In genomic region chr17:42307362-42307927, GRCh38 we compare ENCODE assay signal across 30 cellular contexts. TPM values are rescaled to one million over a fixed set of nuclear protein-coding genes. Genes with fewer than 3 reads are reported as not detected.
A peak's percentile ranks its signal among the peaks of the same experiment; 100 is the strongest.
DNase-seq lines count a peak whose midpoint lies in the region; ATAC-seq, FAIRE-seq and TF ChIP-seq lines count a peak whose summit lies in the region.
"Had no signal": no experiment of that assay in that cellular context is flagged by ENCODE, and none has a peak within 500 bp of the region (broad histone marks: within the 10 kb centered on the region; RNA-seq: fewer than 3 reads in every experiment).

No MANE protein-coding gene starts in this region.

- no peak for TF ChIP-seq CTCF in adrenal gland (IDR thresholded peaks at IDR 0.05)

- H3K36me3 ChIP-seq in KOPT-K1 (ENCODE audit: insufficient read depth, low read length) (peaks cover 89% of the 10 kb centered on the region), adrenal gland (replicated peaks in 1 of 2) (peaks cover 0 to 85% of the 10 kb centered on the region in 2 donors)

- H3K4me1 ChIP-seq in adrenal gland (replicated peaks in 1 of 2), result peaks cover 31 to 36% of the 10 kb centered on the region in 2 donors

- TF ChIP-seq POLR2A in adrenal gland (IDR thresholded peaks at IDR 0.05), result no peak

- no peaks in the 10 kb centered on the region for H3K9me3 ChIP-seq in KOPT-K1 (ENCODE audit: insufficient read depth, low read length, poor library complexity, severe bottlenecking)
- no peaks in the 10 kb centered on the region for H3K9me3 ChIP-seq in adrenal gland (replicated peaks in 1 of 3)
- H3K9me3 ChIP-seq: Peyer's patch, upper lobe of left lung had no signal

- FAIRE-seq in HTR-8/SVneo (lab: Jason Lieb, UNC), result no peak
- FAIRE-seq: bronchial epithelial cell, colon had no signal

- H3K4me3 Mint-ChIP-seq in activated T-cell treated with anti-CD3 and anti-CD28 coated beads, Interleukin-2, amount 50 U/mL, for 72 hours, result peak overlapping the region in 1 of 2 donors; percentile 43
- no peak overlapping the region for H3K4me3 Mint-ChIP-seq in activated T-cell treated with anti-CD3 and anti-CD28 coated beads, Interleukin-2, amount 50 U/mL, for 4 hours
- no peak overlapping the region for H3K4me3 Mint-ChIP-seq in stimulated activated effector memory CD8-positive, alpha-beta T cell treated with anti-CD3 and anti-CD28 coated beads, Interleukin-12 subunit alpha, Interleukin-12 subunit beta, amount 100 ng/mL, for 72 hours

- peak overlapping the region; percentile 89 for H3K27ac Mint-ChIP-seq in activated T-cell treated with anti-CD3 and anti-CD28 coated beads, Interleukin-2, amount 50 U/mL, for 72 hours
- peak overlapping the region; percentile 93 for H3K27ac Mint-ChIP-seq in stimulated activated effector memory CD8-positive, alpha-beta T cell treated with anti-CD3 and anti-CD28 coated beads, Interleukin-12 subunit alpha, Interleukin-12 subunit beta, amount 100 ng/mL, for 72 hours
- H3K27ac Mint-ChIP-seq: progenitor cell of endocrine pancreas had no signal

- ATAC-seq in activated T-cell treated with anti-CD3 and anti-CD28 coated beads, Interleukin-2, amount 50 U/mL, for 72 hours (replicated peaks in 1 of 2), result no peak
- no peak for ATAC-seq in activated T-cell treated with anti-CD3 and anti-CD28 coated beads, Interleukin-2, amount 50 U/mL, for 4 hours
- no peak for ATAC-seq in stimulated activated effector memory CD8-positive, alpha-beta T cell treated with anti-CD3 and anti-CD28 coated beads, Interleukin-12 subunit alpha, Interleukin-12 subunit beta, amount 100 ng/mL, for 72 hours
- ATAC-seq in HG03521 (IDR thresholded peaks at IDR 0.05; ENCODE audit: unreplicated experiment), result no peak
- ATAC-seq: HCT116, sciatic nerve had no signal

- H3K9me3 Mint-ChIP-seq in activated T-cell treated with anti-CD3 and anti-CD28 coated beads, Interleukin-2, amount 50 U/mL, for 72 hours, result no peaks in the 10 kb centered on the region
- no peaks in the 10 kb centered on the region for H3K9me3 Mint-ChIP-seq in activated T-cell treated with anti-CD3 and anti-CD28 coated beads, Interleukin-2, amount 50 U/mL, for 4 hours
- H3K9me3 Mint-ChIP-seq in stimulated activated effector memory CD8-positive, alpha-beta T cell treated with anti-CD3 and anti-CD28 coated beads, Interleukin-12 subunit alpha, Interleukin-12 subunit beta, amount 100 ng/mL, for 72 hours, result no peaks in the 10 kb centered on the region

- WGBS in adrenal gland, 4 donors, result 94 to 97% (median 95%) methylated on average over 18 to 19 of the region's 19 CpGs

- H3K4me1 Mint-ChIP-seq in activated T-cell treated with anti-CD3 and anti-CD28 coated beads, Interleukin-2, amount 50 U/mL, for 72 hours (ENCODE audit: low read depth), result peaks cover 79% of the 10 kb centered on the region
- H3K4me1 Mint-ChIP-seq in activated T-cell treated with anti-CD3 and anti-CD28 coated beads, Interleukin-2, amount 50 U/mL, for 4 hours (ENCODE audit: low read depth), result peaks cover 50% of the 10 kb centered on the region
- H3K4me1 Mint-ChIP-seq in stimulated activated effector memory CD8-positive, alpha-beta T cell treated with anti-CD3 and anti-CD28 coated beads, Interleukin-12 subunit alpha, Interleukin-12 subunit beta, amount 100 ng/mL, for 72 hours, result peaks cover 64% of the 10 kb centered on the region

- no peak overlapping the region for H3K4me3 ChIP-seq in adrenal gland
- H3K4me3 ChIP-seq: hepatocyte, Peyer's patch, upper lobe of left lung had no signal

- peak overlapping the region; percentile 99 for H3K27ac ChIP-seq in KOPT-K1 (ENCODE audit: low read depth, low read length, poor library complexity, severe bottlenecking)
- H3K27ac ChIP-seq in adrenal gland, result peak overlapping the region in 3 of 5 donors; percentile 17 to 90 (median 24)
- H3K27ac ChIP-seq: epithelial cell of prostate, hepatocyte, Peyer's patch, upper lobe of left lung had no signal

- no peaks in the 10 kb centered on the region for H3K27me3 ChIP-seq in adrenal gland
- H3K27me3 ChIP-seq: hepatocyte, Peyer's patch, upper lobe of left lung had no signal

- H3K27me3 Mint-ChIP-seq in activated T-cell treated with anti-CD3 and anti-CD28 coated beads, Interleukin-2, amount 50 U/mL, for 72 hours (ENCODE audit: low read depth), result no peaks in the 10 kb centered on the region
- no peaks in the 10 kb centered on the region for H3K27me3 Mint-ChIP-seq in activated T-cell treated with anti-CD3 and anti-CD28 coated beads, Interleukin-2, amount 50 U/mL, for 4 hours (ENCODE audit: low read depth)

- H3K36me3 Mint-ChIP-seq in activated T-cell treated with anti-CD3 and anti-CD28 coated beads, Interleukin-2, amount 50 U/mL, for 72 hours (ENCODE audit: insufficient read depth in 2 of 2), result peaks cover 22 to 42% of the 10 kb centered on the region in 2 donors
- H3K36me3 Mint-ChIP-seq in activated T-cell treated with anti-CD3 and anti-CD28 coated beads, Interleukin-2, amount 50 U/mL, for 4 hours (ENCODE audit: insufficient read depth), result peaks cover 64% of the 10 kb centered on the region
- H3K36me3 Mint-ChIP-seq in stimulated activated effector memory CD8-positive, alpha-beta T cell treated with anti-CD3 and anti-CD28 coated beads, Interleukin-12 subunit alpha, Interleukin-12 subunit beta, amount 100 ng/mL, for 72 hours, result peaks cover 100% of the 10 kb centered on the region

- DNase-seq in activated T-cell treated with anti-CD3 and anti-CD28 coated beads, Interleukin-2, amount 50 U/mL, for 72 hours, result no peak
- no peak for DNase-seq in activated T-cell treated with anti-CD3 and anti-CD28 coated beads, Interleukin-2, amount 50 U/mL, for 4 hours
- DNase-seq in adrenal gland (no peak), retina (no peak), HTR-8/SVneo (ENCODE audit: insufficient read length, low spot score) (no peak)
- no peak for DNase-seq in stimulated activated effector memory CD8-positive, alpha-beta T cell treated with anti-CD3 and anti-CD28 coated beads, Interleukin-12 subunit alpha, Interleukin-12 subunit beta, amount 100 ng/mL, for 72 hours (ENCODE audit: low spot score in 2 of 2)
- DNase-seq: activated CD4-positive, alpha-beta T cell treated with anti-CD3 and anti-CD28 coated beads, Interleukin-2, amount 50 U/mL, for 48 hours; activated gamma-delta T cell; anterior cingulate cortex; DMS153; effector CD4-positive, alpha-beta T cell; IMR-90; kidney glomerular epithelial cell; NCI-H146; NCI-H2107; NCI-H446; NCI-H774; Peyer's patch; SHP77 treated with DMSO at 0.1 percent for 48 hours; stimulated activated CD4-positive, alpha-beta T cell treated with anti-CD3 and anti-CD28 coated beads, Interleukin-2, amount 100 ng/mL, for 48 hours; upper lobe of left lung had no signal

- intact Hi-C loops in adrenal gland (cut with DNase I), result loop anchor here in 1 of 2 donors (10.0 kb wide), 1 partner anchor 103 kb away; no protein-coding TSS in a partner anchor

RNA-seq across cellular contexts. Expression of gene STAT5A, which starts 19.1 kb away (rescaled TPM):
- 100 to 1,000 TPM; 243 to 264 TPM for total RNA-seq in activated T-cell treated with anti-CD3 and anti-CD28 coated beads, Interleukin-2, amount 50 U/mL, for 72 hours
- total RNA-seq in activated T-cell treated with anti-CD3 and anti-CD28 coated beads, Interleukin-2, amount 50 U/mL, for 4 hours, result 100 to 1,000 TPM; 193 to 264 (median 220) TPM
- total RNA-seq in adrenal gland, result 100 to 1,000 TPM in 4 of 8 donors, 10 to 100 TPM in 4; 39.9 to 169 (median 102) TPM
- 10 to 100 TPM; 22.6 to 51.4 (median 39.2) TPM for polyA plus RNA-seq in adrenal gland

RNA-seq across cellular contexts. Expression of gene STAT5B, which starts 31.3 kb away (rescaled TPM):
- 100 to 1,000 TPM; 252 to 269 TPM for total RNA-seq in activated T-cell treated with anti-CD3 and anti-CD28 coated beads, Interleukin-2, amount 50 U/mL, for 72 hours
- total RNA-seq in activated T-cell treated with anti-CD3 and anti-CD28 coated beads, Interleukin-2, amount 50 U/mL, for 4 hours, result 10 to 100 TPM; 62.9 to 86.7 (median 71.9) TPM
- total RNA-seq in adrenal gland, result 100 to 1,000 TPM in 6 of 8 donors, 10 to 100 TPM in 2; 79.0 to 128 (median 114) TPM
- 10 to 100 TPM; 44.7 to 70.6 (median 58.1) TPM for polyA plus RNA-seq in adrenal gland
